In genomic region chr17:34199932-34200534, GRCh38 we compare ENCODE assay signal across 8 cellular contexts. TPM values are rescaled to one million over a fixed set of nuclear protein-coding genes. Genes with fewer than 3 reads are reported as not detected.
DNase-seq lines count a peak whose midpoint lies in the region; ATAC-seq, FAIRE-seq and TF ChIP-seq lines count a peak whose summit lies in the region.

No MANE protein-coding gene starts in this region.

- peak; percentile 100 for TF ChIP-seq CTCF in keratinocyte (optimal IDR thresholded peaks at IDR 0.05 in 1 of 3, IDR thresholded peaks at IDR 0.05 in 1 of 3, conservative IDR thresholded peaks at IDR 0.05 in 1 of 3; ENCODE audit: extremely low read depth in 1 of 3, insufficient read depth in 2 of 3, low read length in 3 of 3)

- no peaks in the 10 kb centered on the region for H3K4me1 ChIP-seq in keratinocyte (ENCODE audit: control insufficient read depth, extremely low read depth, insufficient read depth, low read length)

- H3K27ac ChIP-seq in caudate nucleus (ENCODE audit: low read depth, low read length) (no peak overlapping the region), keratinocyte (ENCODE audit: control insufficient read depth, insufficient read depth, low read length) (no peak overlapping the region)

- no peaks in the 10 kb centered on the region for H3K9me3 ChIP-seq in keratinocyte (ENCODE audit: control insufficient read depth, low read depth, low read length)

- no peaks in the 10 kb centered on the region for H3K36me3 ChIP-seq in keratinocyte (ENCODE audit: control insufficient read depth in 2 of 2, extremely low read depth in 1 of 2, insufficient read depth in 2 of 2, low read length in 2 of 2)

- H3K79me2 ChIP-seq in keratinocyte (ENCODE audit: control insufficient read depth, insufficient read depth, low read length): no peaks in the 10 kb centered on the region

- no peak overlapping the region for H3K4me3 ChIP-seq in keratinocyte (ENCODE audit: control insufficient read depth in 2 of 3, extremely low read depth in 1 of 3, insufficient read depth in 2 of 3, low read depth in 1 of 3, low read length in 3 of 3)

- dilution Hi-C loops in keratinocyte (cut with MboI; ENCODE audit: extremely low pct_ligation_motif_present, low sequenced_read_pairs): loop anchor here (25.0 kb wide), 1 partner anchor 162 kb away; the partner anchor contains the start of genes CCL1 and CCL13

- no peak overlapping the region for H3K4me2 ChIP-seq in keratinocyte (ENCODE audit: control insufficient read depth, extremely low read depth, insufficient read depth, low read depth, low read length)

- peak; percentile 86 for DNase-seq in COLO829 (ENCODE audit: low spot score)
- peak; percentile 76 for DNase-seq in HCEC 1CT
- peak; percentile 79 for DNase-seq in NCI-H2227 treated with DMSO at 0.1 percent for 48 hours (lab: John Stamatoyannopoulos, UW)
- DNase-seq in activated CD4-positive, CD25-positive, alpha-beta regulatory T cell (lab: John Stamatoyannopoulos, UW): peak; percentile 26 to 44 (median 30)
- peak in 44 of 61 donors; percentile 1 to 74 (median 29) for DNase-seq in caudate nucleus (lab: John Stamatoyannopoulos, UW)
- peak; percentile 61 for DNase-seq in keratinocyte (ENCODE audit: low read depth, low spot score)
- DNase-seq in stimulated activated CD4-positive, alpha-beta T cell treated with anti-CD3 and anti-CD28 coated beads, Interleukin-1b, Interleukin-23, amount 100 ng/mL, for 48 hours: peak; percentile 70

- H3K27me3 ChIP-seq in keratinocyte (ENCODE audit: control insufficient read depth, extremely low read depth, insufficient read depth, low read length): peaks cover 9% of the 10 kb centered on the region

- no peak for ATAC-seq in HG03139 (IDR thresholded peaks at IDR 0.05; ENCODE audit: unreplicated experiment)

- no peaks in the 10 kb centered on the region for H4K20me1 ChIP-seq in keratinocyte (ENCODE audit: control insufficient read depth, extremely low read depth, insufficient read depth, low read length)

- peak; percentile 88 for FAIRE-seq in keratinocyte (lab: Jason Lieb, UNC)

- H3K9ac ChIP-seq in keratinocyte (ENCODE audit: control insufficient read depth, extremely low read depth, insufficient read depth, low read length): no peak overlapping the region

- H2AFZ ChIP-seq in keratinocyte (ENCODE audit: control insufficient read depth, low read length): no peak overlapping the region

- no peaks in the 10 kb centered on the region for H3K9me1 ChIP-seq in keratinocyte (ENCODE audit: control insufficient read depth, extremely low read depth, insufficient read depth, low read length)

RNA-seq across cellular contexts. Expression of gene CCL2, which starts 55.1 kb away (rescaled TPM):
- polyA plus RNA-seq in keratinocyte: 0.24 to 0.49 TPM in 2 of 3 replicates, not detected in the other
- not detected for polyA plus RNA-seq in keratinocyte (2011; ENCODE audit: low read depth)
- polyA plus RNA-seq in keratinocyte (2011; cell fraction: cytosol; rRNA removed): 0.16 and 0.18 TPM in 2 replicates
- 0.34 TPM in 1 of 2 replicates, not detected in the other for polyA plus RNA-seq in keratinocyte (2011; cell fraction: nucleus; rRNA removed)
- polyA plus RNA-seq in keratinocyte (2012; ENCODE audit: low replicate concordance): 0.16 TPM in 1 of 2 replicates, not detected in the other
- not detected in 3 replicates for polyA minus RNA-seq in keratinocyte
- polyA minus RNA-seq in keratinocyte (2011; cell fraction: cytosol; rRNA and poly(A)+ RNA removed): not detected
- polyA minus RNA-seq in keratinocyte (2011; cell fraction: nucleus; rRNA and poly(A)+ RNA removed): not detected in 2 replicates

Comparison
In these comparisons a context has a peak if more than half of its experiments do, and no peak if none do; other contexts are left out.
1. DNase-seq: peak in every context shown above with its lines; median percentile 86 in COLO829; 79 in NCI-H2227 treated with DMSO at 0.1 percent for 48 hours; 76 in HCEC 1CT; 70 in stimulated activated CD4-positive, alpha-beta T cell treated with anti-CD3 and anti-CD28 coated beads, Interleukin-1b, Interleukin-23, amount 100 ng/mL, for 48 hours; 61 in keratinocyte; 30 in activated CD4-positive, CD25-positive, alpha-beta regulatory T cell; 29 in caudate nucleus.